27 cellular contexts compared by ENCODE assay signal in the genomic region with DNA sequence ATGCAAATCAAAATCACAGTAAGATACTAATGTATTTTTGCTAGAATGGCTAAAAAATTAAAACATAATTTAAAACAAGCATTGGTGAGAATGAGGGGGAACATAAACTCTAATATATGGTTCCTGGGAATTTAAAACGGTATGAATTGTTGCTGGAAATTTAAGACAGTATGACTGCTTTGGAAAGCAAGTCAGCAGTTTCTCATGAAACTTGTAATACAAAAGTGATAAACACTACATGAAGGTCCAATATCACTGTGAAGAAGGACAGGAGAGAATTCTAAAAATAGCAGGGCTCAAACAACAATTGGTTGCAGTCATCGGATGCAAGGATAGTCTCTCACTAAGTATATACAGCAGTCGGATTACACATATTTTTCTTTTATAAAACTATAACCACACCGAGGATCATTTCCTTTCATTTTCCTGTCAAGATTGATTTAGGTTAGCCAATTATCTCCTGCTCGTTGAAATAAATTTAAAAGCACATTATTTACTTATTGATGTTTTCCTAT. TPM values are rescaled to one million over a fixed set of nuclear protein-coding genes. Genes with fewer than 3 reads are reported as not detected.
DNase-seq lines count a peak whose midpoint lies in the region; ATAC-seq, FAIRE-seq and TF ChIP-seq lines count a peak whose summit lies in the region.
"Had no signal": no experiment of that assay in that cellular context is flagged by ENCODE, and none has a peak within 500 bp of the region (broad histone marks: within the 10 kb centered on the region; RNA-seq: fewer than 3 reads in every experiment).

No MANE protein-coding gene starts in this region.

- H3K27me3 ChIP-seq in HUES48 (ENCODE audit: control insufficient read depth, insufficient read depth, low read length): no peaks in the 10 kb centered on the region
- H3K27me3 ChIP-seq in K562 (ENCODE audit: control insufficient read depth in 2 of 2, insufficient read depth in 2 of 2, low read length in 2 of 2): no peaks in the 10 kb centered on the region
- H3K27me3 ChIP-seq in keratinocyte (ENCODE audit: control insufficient read depth, extremely low read depth, insufficient read depth, low read length): no peaks in the 10 kb centered on the region
- H3K27me3 ChIP-seq: vagina had no signal

- H3K9ac ChIP-seq in ES-I3 (ENCODE audit: low read depth, low read length) (peak overlapping the region; percentile 74), HUES48 (ENCODE audit: low read depth, low read length) (no peak overlapping the region), K562 (ENCODE audit: insufficient read depth in 1 of 2, low read depth in 2 of 2, low read length in 2 of 2) (peak overlapping the region in 1 of 2 experiments; percentile 61; a peak in 3 of 4 replicates), keratinocyte (ENCODE audit: control insufficient read depth, extremely low read depth, insufficient read depth, low read length) (no peak overlapping the region)

- BruUV-seq in K562 (replicated peaks; lab: Mats Ljungman, UMichigan): no TSS peak

- H3K27ac ChIP-seq in HUES48 (ENCODE audit: low read depth, low read length) (no peak overlapping the region), K562 (ENCODE audit: extremely low read depth, low read depth, low read length) (peak overlapping the region; percentile 49; the same call in 1 of the 3 replicates), keratinocyte (ENCODE audit: control insufficient read depth, insufficient read depth, low read length) (no peak overlapping the region)
- H3K27ac ChIP-seq: dorsolateral prefrontal cortex, vagina had no signal

- in situ Hi-C loops in K562 (cut with MboI): no loop called here

- H3K36me3 ChIP-seq in ES-I3 (ENCODE audit: insufficient read depth, low read length) (no peaks in the 10 kb centered on the region), HUES48 (ENCODE audit: control insufficient read depth, insufficient read depth, low read length) (no peaks in the 10 kb centered on the region), K562 (ENCODE audit: control insufficient read depth, insufficient read depth, low read length) (no peaks in the 10 kb centered on the region), keratinocyte (ENCODE audit: control insufficient read depth in 2 of 2, extremely low read depth in 1 of 2, insufficient read depth in 2 of 2, low read length in 2 of 2) (no peaks in the 10 kb centered on the region)
- H3K36me3 ChIP-seq: vagina had no signal

- H3K79me2 ChIP-seq in K562 (ENCODE audit: control insufficient read depth, insufficient read depth, low read length) (no peaks in the 10 kb centered on the region), keratinocyte (ENCODE audit: control insufficient read depth, insufficient read depth, low read length) (no peaks in the 10 kb centered on the region)

- no peak for TF ChIP-seq POLR2A in K562 (conservative IDR thresholded peaks at IDR 0.05)

- no peak for ATAC-seq in K562
- ATAC-seq in HG02623 (IDR thresholded peaks at IDR 0.05; ENCODE audit: unreplicated experiment): no peak
- ATAC-seq: activated CD8-positive, alpha-beta memory T cell treated with anti-CD3 and anti-CD28 coated beads, Interleukin-2, amount 10 ng/mL, durations not matched to agents 7 days and 5 days; activated naive CD4-positive, alpha-beta T cell treated with anti-CD3 and anti-CD28 coated beads, Interleukin-2, amount 50 U/mL, for 72 hours; left lobe of liver; naive thymus-derived CD4-positive, alpha-beta T cell had no signal

- no peak overlapping the region for H3K4me3 Mint-ChIP-seq in mesothelial cell of epicardium
- H3K4me3 Mint-ChIP-seq: activated CD8-positive, alpha-beta memory T cell treated with anti-CD3 and anti-CD28 coated beads, Interleukin-2, amount 10 ng/mL, durations not matched to agents 7 days and 5 days; CD4-positive, alpha-beta T cell; naive thymus-derived CD4-positive, alpha-beta T cell had no signal

- TF ChIP-seq RAD21 in K562 (CRISPR knock-in tag; conservative IDR thresholded peaks at IDR 0.05 in 1 of 2, IDR thresholded peaks at IDR 0.05 in 1 of 2): no peak

- H3K36me3 Mint-ChIP-seq in mesothelial cell of epicardium: no peaks in the 10 kb centered on the region

- POLR2A ChIA-PET in K562 (lab: Yijun Ruan, JAX): no interaction called here

- peak overlapping the region; percentile 88 for H2AFZ ChIP-seq in K562 (ENCODE audit: low read depth, low read length)
- H2AFZ ChIP-seq in keratinocyte (ENCODE audit: control insufficient read depth, low read length): peak overlapping the region; percentile 37

- dilution Hi-C loops in keratinocyte (cut with MboI; ENCODE audit: extremely low pct_ligation_motif_present, low sequenced_read_pairs): no loop called here

- DNase-seq in K562 (ENCODE audit: extremely low read depth in 1 of 4, low spot score in 3 of 4) (no peak), keratinocyte (ENCODE audit: low read depth, low spot score) (no peak), mesothelial cell of epicardium (ENCODE audit: low spot score in 2 of 2, unreplicated experiment in 2 of 2) (no peak), NCI-H82 (lab: John Stamatoyannopoulos, UW) (no peak)
- DNase-seq: activated CD4-positive, alpha-beta T cell treated with anti-CD3 and anti-CD28 coated beads for 4 hours; activated CD8-positive, alpha-beta memory T cell treated with anti-CD3 and anti-CD28 coated beads, Interleukin-2, amount 10 ng/mL, durations not matched to agents 7 days and 5 days; aorta; CD4-positive, alpha-beta T cell; DMS 273 treated with DMSO at 0.1 percent for 48 hours; dorsolateral prefrontal cortex; KBM-7; MM.1S; naive thymus-derived CD4-positive, alpha-beta T cell; NCI-H1417; NCI-H2081 treated with DMSO at 0.1 percent for 48 hours; NCI-H524 treated with DMSO at 0.1 percent for 48 hours; RPMI8226; stimulated activated CD4-positive, alpha-beta T cell treated with anti-CD3 and anti-CD28 coated beads, Interleukin-4, amount 100 ng/mL, for 4 hours; stimulated activated naive CD4-positive, alpha-beta T cell; T-helper 2 cell had no signal

- no peaks in the 10 kb centered on the region for H3K4me1 ChIP-seq in ES-I3 (ENCODE audit: insufficient read depth, low read length)
- peaks cover under 1% of the 10 kb centered on the region; the same call in 1 of the 2 replicates for H3K4me1 ChIP-seq in HUES48 (ENCODE audit: control insufficient read depth, insufficient read depth, low read length)
- peaks cover 0 to 8% of the 10 kb centered on the region in 2 experiments; a peak in 3 of 5 replicates for H3K4me1 ChIP-seq in K562 (replicated peaks in 1 of 2; ENCODE audit: control insufficient read depth in 2 of 2, insufficient read depth in 2 of 2, low read length in 2 of 2)
- peaks cover 2% of the 10 kb centered on the region for H3K4me1 ChIP-seq in keratinocyte (ENCODE audit: control insufficient read depth, extremely low read depth, insufficient read depth, low read length)
- H3K4me1 ChIP-seq: vagina had no signal

- no peak for FAIRE-seq in K562 (lab: Jason Lieb, UNC)
- no peak for FAIRE-seq in keratinocyte (lab: Jason Lieb, UNC)

- WGBS in K562 (ENCODE audit: insufficient coverage, low coverage, missing lambda C conversion rate): 10% methylated on average over 5 of the region's 5 CpGs

- H3K4me2 ChIP-seq in K562 (ENCODE audit: insufficient read depth, low read length): peak overlapping the region; percentile 91
- H3K4me2 ChIP-seq in keratinocyte (ENCODE audit: control insufficient read depth, extremely low read depth, insufficient read depth, low read depth, low read length): peak overlapping the region; percentile 60

- no peak overlapping the region for H3K27ac Mint-ChIP-seq in mesothelial cell of epicardium
- H3K27ac Mint-ChIP-seq: activated CD8-positive, alpha-beta memory T cell treated with anti-CD3 and anti-CD28 coated beads, Interleukin-2, amount 10 ng/mL, durations not matched to agents 7 days and 5 days; activated naive CD4-positive, alpha-beta T cell treated with anti-CD3 and anti-CD28 coated beads, Interleukin-2, amount 50 U/mL, for 72 hours; CD4-positive, alpha-beta T cell; naive thymus-derived CD4-positive, alpha-beta T cell had no signal

- H3K27me3 Mint-ChIP-seq in mesothelial cell of epicardium (ENCODE audit: low read depth): peaks cover 13% of the 10 kb centered on the region

- H3K4me1 Mint-ChIP-seq in mesothelial cell of epicardium: peaks cover 5% of the 10 kb centered on the region
- H3K4me1 Mint-ChIP-seq: naive thymus-derived CD4-positive, alpha-beta T cell had no signal

- H4K20me1 ChIP-seq in K562 (replicated peaks; ENCODE audit: control insufficient read depth, insufficient read depth, low read length) (no peaks in the 10 kb centered on the region), keratinocyte (ENCODE audit: control insufficient read depth, extremely low read depth, insufficient read depth, low read length) (no peaks in the 10 kb centered on the region)

- H3K9me3 Mint-ChIP-seq in mesothelial cell of epicardium: peaks cover 3% of the 10 kb centered on the region

- TF ChIP-seq CTCF in K562 (IDR thresholded peaks at IDR 0.05 in 2 of 3, conservative IDR thresholded peaks at IDR 0.05 in 1 of 3; ENCODE audit: insufficient read depth in 2 of 3, low read depth in 1 of 3, low read length in 3 of 3) (no peak), keratinocyte (optimal IDR thresholded peaks at IDR 0.05 in 1 of 3, IDR thresholded peaks at IDR 0.05 in 1 of 3, conservative IDR thresholded peaks at IDR 0.05 in 1 of 3; ENCODE audit: extremely low read depth in 1 of 3, insufficient read depth in 2 of 3, low read length in 3 of 3) (no peak), mesothelial cell of epicardium (IDR thresholded peaks at IDR 0.05; ENCODE audit: unreplicated experiment) (no peak)

- no peaks in the 10 kb centered on the region for H3K9me1 ChIP-seq in K562 (ENCODE audit: control insufficient read depth, insufficient read depth, low read length)
- no peaks in the 10 kb centered on the region for H3K9me1 ChIP-seq in keratinocyte (ENCODE audit: control insufficient read depth, extremely low read depth, insufficient read depth, low read length)

- H3K9me3 ChIP-seq in ES-I3 (ENCODE audit: control insufficient read depth, insufficient read depth, low read length) (no peaks in the 10 kb centered on the region), HUES48 (ENCODE audit: control insufficient read depth, insufficient read depth, low read length) (no peaks in the 10 kb centered on the region), K562 (replicated peaks; ENCODE audit: control insufficient read depth, insufficient read depth, low read depth, low read length) (no peaks in the 10 kb centered on the region), keratinocyte (ENCODE audit: control insufficient read depth, low read depth, low read length) (no peaks in the 10 kb centered on the region)
- H3K9me3 ChIP-seq: vagina had no signal

- intact Hi-C loops in K562 (cut with micrococcal nuclease): no loop called here

- H3K4me3 ChIP-seq in HUES48 (ENCODE audit: low read depth, low read length): peak overlapping the region; percentile 80
- H3K4me3 ChIP-seq in K562: peak overlapping the region; percentile 47
- peak overlapping the region in 1 of 3 experiments; percentile 29 for H3K4me3 ChIP-seq in keratinocyte (ENCODE audit: control insufficient read depth in 2 of 3, extremely low read depth in 1 of 3, insufficient read depth in 2 of 3, low read depth in 1 of 3, low read length in 3 of 3)
- H3K4me3 ChIP-seq: dorsolateral prefrontal cortex, vagina had no signal

- no peak for TF ChIP-seq EP300 in K562 (IDR thresholded peaks at IDR 0.05; ENCODE audit: low read length)

- CTCF ChIA-PET in K562 (lab: Yijun Ruan, JAX; ENCODE audit: low intra/inter-chr PET ratio): interaction anchor here (1.4 kb wide), 1 partner anchor 50 kb away, joined by 7 read pairs; no protein-coding TSS in a partner anchor

RNA-seq across cellular contexts. Expression of a gene that starts 18.5 kb away (rescaled TPM):
- total RNA-seq in K562 (2011; cell fraction: chromatin; rRNA removed; ENCODE audit: low replicate concordance): 14.9 and 15.6 TPM in 2 replicates
- 14.3 and 15.8 TPM in 2 replicates for total RNA-seq in K562 (2011; cell fraction: nucleolus; rRNA removed)
- total RNA-seq in K562 (2011; cell fraction: nucleoplasm; rRNA removed): 19.4 and 34.7 TPM in 2 replicates
- total RNA-seq in K562 (2014; rRNA removed): 4.9 and 7.5 TPM in 2 replicates
- 2.8 and 4.5 TPM in 2 replicates for total RNA-seq in K562 (2014; rRNA removed; fragmentation: Illumina TruSeq; extraction: Trizol)
- total RNA-seq in K562 (2015; rRNA removed; fragmentation: Illumina TruSeq; extraction: Trizol): 4.6 and 5.7 TPM in 2 replicates
- total RNA-seq in K562 (2021): 12.1 and 12.7 TPM in 2 replicates
- 19.3 and 29.6 TPM in 2 replicates for polyA plus RNA-seq in K562 (2011; rRNA removed)
- polyA plus RNA-seq in K562 (2011; cell fraction: cytosol; rRNA removed): 32.3 and 43.3 TPM in 2 replicates
- 50.1 and 60.0 TPM in 2 replicates for polyA plus RNA-seq in K562 (2011; cell fraction: nucleus; rRNA removed)
- 15.6 and 44.4 TPM in 2 replicates for polyA plus RNA-seq in K562 (2012)
- 13.1 and 17.4 TPM in 2 replicates for polyA plus RNA-seq in K562 (2014; fragmentation: Illumina TruSeq; extraction: Trizol)
- polyA plus RNA-seq in K562 (2014; fragmentation: Nextera tagmentation; extraction: Ambion mirVana): 10 to 100 TPM; 12.0 to 13.5 TPM
- polyA plus RNA-seq in K562 (2014; rRNA removed): 21.3 and 21.8 TPM in 2 replicates
- 9.2 and 12.7 TPM in 2 replicates for polyA minus RNA-seq in K562 (2011; rRNA and poly(A)+ RNA removed)
- 5.9 and 6.6 TPM in 2 replicates for polyA minus RNA-seq in K562 (2011; cell fraction: cytosol; rRNA and poly(A)+ RNA removed)
- 9.0 and 19.1 TPM in 2 replicates for polyA minus RNA-seq in K562 (2011; cell fraction: nucleus; rRNA and poly(A)+ RNA removed)
- polyA plus RNA-seq in keratinocyte: 7.5 to 8.9 TPM (median 8.7 TPM) in 3 replicates
- polyA plus RNA-seq in keratinocyte (2011; ENCODE audit: low read depth): 1.1 TPM
- 7.9 and 8.4 TPM in 2 replicates for polyA plus RNA-seq in keratinocyte (2011; cell fraction: cytosol; rRNA removed)
- polyA plus RNA-seq in keratinocyte (2011; cell fraction: nucleus; rRNA removed): 9.1 and 9.9 TPM in 2 replicates
- 4.3 and 5.6 TPM in 2 replicates for polyA plus RNA-seq in keratinocyte (2012; ENCODE audit: low replicate concordance)
- polyA minus RNA-seq in keratinocyte: 4.5 to 9.8 TPM (median 5.2 TPM) in 3 replicates
- 3.5 TPM for polyA minus RNA-seq in keratinocyte (2011; cell fraction: cytosol; rRNA and poly(A)+ RNA removed)
- 2.3 and 2.4 TPM in 2 replicates for polyA minus RNA-seq in keratinocyte (2011; cell fraction: nucleus; rRNA and poly(A)+ RNA removed)
- total RNA-seq in mesothelial cell of epicardium: 16.2 to 20.6 TPM (median 19.1 TPM) in 3 replicates
- total RNA-seq: temporal lobe had no signal
